In genomic region chr15:52101542-52102340, GRCh38 we compare ENCODE assay signal across 13 cellular contexts. TPM values are rescaled to one million over a fixed set of nuclear protein-coding genes. Genes with fewer than 3 reads are reported as not detected.
DNase-seq lines count a peak whose midpoint lies in the region; ATAC-seq and TF ChIP-seq lines count a peak whose summit lies in the region.
"Had no signal": no experiment of that assay in that cellular context is flagged by ENCODE, and none has a peak within 500 bp of the region (broad histone marks: within the 10 kb centered on the region; RNA-seq: fewer than 3 reads in every experiment).

No MANE protein-coding gene starts in this region.

- peak overlapping the region; percentile 12; the same call in 1 of the 2 replicates for H3K27ac ChIP-seq in MM.1S (ENCODE audit: low read length)
- peak overlapping the region; percentile 87 for H3K27ac ChIP-seq in brain microvascular endothelial cell
- no peak overlapping the region for H3K27ac ChIP-seq in testis
- no peak overlapping the region for H3K27ac ChIP-seq in esophagus squamous epithelium
- H3K27ac ChIP-seq in WERI-Rb-1, result no peak overlapping the region
- H3K27ac ChIP-seq: right lobe of liver, tibial nerve had no signal

- H3K27me3 ChIP-seq in MM.1S (replicated peaks; ENCODE audit: insufficient read depth, low read length) (no peaks in the 10 kb centered on the region), brain microvascular endothelial cell (replicated peaks) (no peaks in the 10 kb centered on the region), testis (no peaks in the 10 kb centered on the region), esophagus squamous epithelium (no peaks in the 10 kb centered on the region), WERI-Rb-1 (ENCODE audit: insufficient read depth, low read depth, severe bottlenecking) (no peaks in the 10 kb centered on the region)
- H3K27me3 ChIP-seq: BE2C, right lobe of liver, tibial nerve had no signal

- peak overlapping the region; percentile 27; the same call in 1 of the 2 replicates for H3K4me2 ChIP-seq in MM.1S (ENCODE audit: low read depth, low read length)

- H3K9me3 ChIP-seq in MM.1S (replicated peaks; ENCODE audit: insufficient read depth, low read length) (no peaks in the 10 kb centered on the region), testis (no peaks in the 10 kb centered on the region), esophagus squamous epithelium (no peaks in the 10 kb centered on the region), WERI-Rb-1 (ENCODE audit: severe bottlenecking) (no peaks in the 10 kb centered on the region)
- H3K9me3 ChIP-seq: BE2C, right lobe of liver, tibial nerve had no signal

- intact Hi-C loops in testis (cut with DNase I; ENCODE audit: low total_unique reads) (no loop called here), esophagus squamous epithelium (cut with DNase I) (no loop called here)

- DNase-seq in GM10266 (ENCODE audit: extremely low spot score) (peak; percentile 59), MM.1S (peak; percentile 39), brain microvascular endothelial cell (no peak), testis (no peak), esophagus squamous epithelium (lab: John Stamatoyannopoulos, UW) (no peak), WERI-Rb-1 (no peak)
- DNase-seq in activated CD4-positive, alpha-beta T cell treated with anti-CD3 and anti-CD28 coated beads for 1 hour, result no peak
- DNase-seq: central memory CD4-positive, alpha-beta T cell had no signal

- TF ChIP-seq CTCF in GM10266 (IDR thresholded peaks at IDR 0.05; ENCODE audit: control insufficient read depth, insufficient read depth, low read depth, missing control alignments), result no peak
- no peak for TF ChIP-seq CTCF in MM.1S (IDR thresholded peaks at IDR 0.05; ENCODE audit: low read length)
- TF ChIP-seq CTCF in brain microvascular endothelial cell (IDR thresholded peaks at IDR 0.05; ENCODE audit: low read depth, low read length, missing control alignments), result no peak
- TF ChIP-seq CTCF in testis (IDR thresholded peaks at IDR 0.05), result no peak
- TF ChIP-seq CTCF in esophagus squamous epithelium (IDR thresholded peaks at IDR 0.05), result no peak
- TF ChIP-seq CTCF in WERI-Rb-1 (IDR thresholded peaks at IDR 0.05; ENCODE audit: low read depth, low read length), result no peak

- in situ Hi-C loops in brain microvascular endothelial cell (cut with HindIII; ENCODE audit: low pct_ligation_motif_present, low sequenced_read_pairs), result no loop called here

- no peaks in the 10 kb centered on the region for H3K79me2 ChIP-seq in MM.1S (ENCODE audit: low read length)

- no peak overlapping the region for H2AFZ ChIP-seq in MM.1S (ENCODE audit: low read length)

- peak; percentile 48 for ATAC-seq in GM21526 (IDR thresholded peaks at IDR 0.05; ENCODE audit: low FRiP score, unreplicated experiment)
- ATAC-seq: Right ventricle myocardium inferior had no signal

- H3K4me3 ChIP-seq in MM.1S (ENCODE audit: low read length) (no peak overlapping the region), brain microvascular endothelial cell (ENCODE audit: low read depth, low read length) (no peak overlapping the region), testis (no peak overlapping the region), esophagus squamous epithelium (no peak overlapping the region), WERI-Rb-1 (ENCODE audit: low read depth, low read length) (no peak overlapping the region)
- H3K4me3 ChIP-seq: right lobe of liver, tibial nerve had no signal

- no peak overlapping the region for H3K9ac ChIP-seq in MM.1S (ENCODE audit: low read length)

- no peaks in the 10 kb centered on the region for H3K9me2 ChIP-seq in MM.1S (replicated peaks; ENCODE audit: insufficient read depth, low read length)

- H3K36me3 ChIP-seq in MM.1S (replicated peaks; ENCODE audit: insufficient read depth, low read length) (no peaks in the 10 kb centered on the region), brain microvascular endothelial cell (replicated peaks) (no peaks in the 10 kb centered on the region), testis (ENCODE audit: low read depth, missing control alignments) (no peaks in the 10 kb centered on the region), esophagus squamous epithelium (no peaks in the 10 kb centered on the region), WERI-Rb-1 (no peaks in the 10 kb centered on the region)
- H3K36me3 ChIP-seq: BE2C, right lobe of liver, tibial nerve had no signal

- 90 to 92% methylated on average over 16 of the region's 16 CpGs for WGBS in testis, 2 donors
- 83 to 89% methylated on average over 16 of the region's 16 CpGs for WGBS in esophagus squamous epithelium, 2 donors

- H3F3A ChIP-seq in MM.1S (ENCODE audit: insufficient read depth, low read length), result peaks cover 3% of the 10 kb centered on the region; the same call in 1 of the 2 replicates

- H3K4me1 ChIP-seq in MM.1S (ENCODE audit: low read length) (0 out of 2 replicates have a peak, but pooled peaks cover 8% of the 10 kb centered on the region), testis (no peaks in the 10 kb centered on the region), esophagus squamous epithelium (peaks cover 5 to 38% (median 10%) of the 10 kb centered on the region in 3 donors)
- H3K4me1 ChIP-seq: BE2C, right lobe of liver had no signal

- no peaks in the 10 kb centered on the region for H4K20me1 ChIP-seq in MM.1S (ENCODE audit: insufficient read depth, low read length)

- TF ChIP-seq POLR2A in testis (IDR thresholded peaks at IDR 0.05), result no peak
- TF ChIP-seq POLR2A in esophagus squamous epithelium (IDR thresholded peaks at IDR 0.05), result no peak

RNA-seq across cellular contexts. Expression of gene BCL2L10, which starts 10.8 kb away (rescaled TPM):
- total RNA-seq in testis (under 1 TPM; 0.37 to 0.39 TPM), esophagus squamous epithelium (10 to 100 TPM in 1 of 4 donors, 1 to 10 TPM in 3; 4.5 to 14.4 (median 5.9) TPM)
- not detected for polyA plus RNA-seq in testis (ENCODE audit: insufficient read depth, low read depth, low replicate concordance)
- total RNA-seq: Right ventricle myocardium inferior, tibial nerve had no signal

Comparison
In these comparisons a context has a peak if more than half of its experiments do, and no peak if none do; other contexts are left out.
1. DNase-seq: peak in GM10266 (single experiment) and MM.1S (single experiment); none in brain microvascular endothelial cell (single experiment), testis (single experiment), activated CD4-positive, alpha-beta T cell treated with anti-CD3 and anti-CD28 coated beads for 1 hour (single experiment), esophagus squamous epithelium (single experiment) and WERI-Rb-1 (single experiment).
2. H3K27ac ChIP-seq: peak in MM.1S (single experiment) and brain microvascular endothelial cell (single experiment); none in testis (0 of 2), esophagus squamous epithelium (0 of 4) and WERI-Rb-1 (single experiment).